17 cellular contexts compared by ENCODE assay signal in genomic region chr2:47530105-47530504, GRCh38. TPM values are rescaled to one million over a fixed set of nuclear protein-coding genes. Genes with fewer than 3 reads are reported as not detected.
DNase-seq lines count a peak whose midpoint lies in the region; ATAC-seq and TF ChIP-seq lines count a peak whose summit lies in the region.
"Had no signal": no experiment of that assay in that cellular context is flagged by ENCODE, and none has a peak within 500 bp of the region (broad histone marks: within the 10 kb centered on the region; RNA-seq: fewer than 3 reads in every experiment).

No MANE protein-coding gene starts in this region.

- DNase-seq in heart left ventricle (peak in 3 of 5 donors; percentile 16 to 53 (median 35)), Right ventricle myocardium inferior (ENCODE audit: missing footprints) (no peak), right cardiac atrium (peak in 2 of 3 donors; percentile 27 to 52), testis (peak; percentile 63)
- DNase-seq in stimulated activated naive CD4-positive, alpha-beta T cell (lab: John Stamatoyannopoulos, UW), result no peak
- DNase-seq: Calu3; CD8-positive, alpha-beta T cell; DMS79 treated with DMSO at 0.1 percent for 48 hours; GF-D8; GOT3; H9; IMR-90 had no signal

- H3K27ac ChIP-seq in heart left ventricle (no peak overlapping the region), HEK293 (ENCODE audit: extremely low read depth, low read depth, low read length) (no peak overlapping the region), right cardiac atrium (ENCODE audit: low read length) (no peak overlapping the region), testis (no peak overlapping the region)
- H3K27ac ChIP-seq: BLaER1 treated with 17β-estradiol and CSF1 and Interleukin-3, amounts not matched to agents 10 nM and 100 nM; HL-60 had no signal

- TF ChIP-seq CTCF in heart left ventricle (IDR thresholded peaks at IDR 0.05) (no peak), HEK293 (tag by site-specific recombination; IDR thresholded peaks at IDR 0.05) (no peak), testis (IDR thresholded peaks at IDR 0.05) (no peak)

- CTCF ChIA-PET in HEK293 (lab: Yijun Ruan, JAX), result no interaction called here

- WGBS in heart left ventricle, 4 donors, result 26 to 36% (median 35%) methylated on average over 7 to 8 of the region's 8 CpGs
- WGBS in right cardiac atrium, result 28% methylated on average over 8 of the region's 8 CpGs
- WGBS in testis, 2 donors, result 56 to 60% methylated on average over 8 of the region's 8 CpGs

- no peak overlapping the region for H3K4me3 ChIP-seq in heart left ventricle
- no peak overlapping the region for H3K4me3 ChIP-seq in HEK293 (ENCODE audit: low read depth, low read length)
- no peak overlapping the region for H3K4me3 ChIP-seq in right cardiac atrium (ENCODE audit: low read length)
- H3K4me3 ChIP-seq in testis, result no peak overlapping the region
- H3K4me3 ChIP-seq: BLaER1 treated with 17β-estradiol and CSF1 and Interleukin-3, amounts not matched to agents 10 nM and 100 nM had no signal

- H3K9me3 ChIP-seq in heart left ventricle (no peaks in the 10 kb centered on the region), HEK293 (ENCODE audit: control insufficient read depth, insufficient read depth, low read depth, low read length) (no peaks in the 10 kb centered on the region), right cardiac atrium (ENCODE audit: control insufficient read depth, low read length) (no peaks in the 10 kb centered on the region), testis (no peaks in the 10 kb centered on the region)
- H3K9me3 ChIP-seq: BLaER1 treated with 17β-estradiol and CSF1 and Interleukin-3, amounts not matched to agents 10 nM and 100 nM had no signal

- H3K36me3 ChIP-seq in heart left ventricle (no peaks in the 10 kb centered on the region), HEK293 (ENCODE audit: control insufficient read depth in 2 of 2, insufficient read depth in 1 of 2, low read length in 2 of 2) (no peaks in the 10 kb centered on the region), testis (ENCODE audit: low read depth, missing control alignments) (no peaks in the 10 kb centered on the region)
- H3K36me3 ChIP-seq: BLaER1 treated with 17β-estradiol and CSF1 and Interleukin-3, amounts not matched to agents 10 nM and 100 nM had no signal

- intact Hi-C loops in heart left ventricle (cut with DNase I), result no loop called here
- intact Hi-C loops in Right ventricle myocardium inferior (cut with DNase I), result no loop called here
- intact Hi-C loops in right cardiac atrium (cut with DNase I), result no loop called here
- intact Hi-C loops in testis (cut with DNase I; ENCODE audit: low total_unique reads), result no loop called here

- H3K4me1 ChIP-seq in heart left ventricle (peaks cover 0 to 17% (median 0%) of the 10 kb centered on the region in 12 donors), HEK293 (ENCODE audit: control insufficient read depth, insufficient read depth, low read length) (peaks cover 7% of the 10 kb centered on the region), right cardiac atrium (ENCODE audit: control insufficient read depth, insufficient read depth, low read length) (peaks cover 4% of the 10 kb centered on the region), testis (peaks cover 3% of the 10 kb centered on the region)

- POLR2A ChIA-PET in HEK293 (lab: Yijun Ruan, JAX), result no interaction called here

- H3K27me3 ChIP-seq in heart left ventricle (no peaks in the 10 kb centered on the region), right cardiac atrium (ENCODE audit: control insufficient read depth, insufficient read depth) (no peaks in the 10 kb centered on the region), testis (no peaks in the 10 kb centered on the region)
- H3K27me3 ChIP-seq: BLaER1 treated with 17β-estradiol and CSF1 and Interleukin-3, amounts not matched to agents 10 nM and 100 nM had no signal

- ATAC-seq in heart left ventricle (peak in 2 of 4 donors; percentile 18 to 31), Right ventricle myocardium inferior (no peak), right cardiac atrium (peak; percentile 20 to 36), HG03135 (IDR thresholded peaks at IDR 0.05; ENCODE audit: unreplicated experiment) (no peak)
- ATAC-seq: CD8-positive, alpha-beta T cell had no signal

- no peak for TF ChIP-seq POLR2A in heart left ventricle (IDR thresholded peaks at IDR 0.05)
- no peak for TF ChIP-seq POLR2A in testis (IDR thresholded peaks at IDR 0.05)

TF ChIP-seq in HEK293, 187 proteins besides CTCF, POLR2A, EP300 and RAD21:
- TF ChIP-seq ZNF114 (tag by site-specific recombination; IDR thresholded peaks at IDR 0.05) (no peak), ZNF777 (tag by site-specific recombination; IDR thresholded peaks at IDR 0.05; ENCODE audit: borderline replicate concordance) (no peak), ZNF2 (tag by site-specific recombination; IDR thresholded peaks at IDR 0.05) (no peak), ZNF26 (tag by site-specific recombination; IDR thresholded peaks at IDR 0.05) (no peak), ZFHX2 (tag by site-specific recombination; conservative IDR thresholded peaks at IDR 0.05) (peak; percentile 40; the same call in 1 of the 2 replicates), PATZ1 (tag by site-specific recombination; IDR thresholded peaks at IDR 0.05) (no peak), YY1 (tag by site-specific recombination; IDR thresholded peaks at IDR 0.05) (no peak)

RNA-seq across cellular contexts. Expression of gene KCNK12, which starts 40.7 kb away (rescaled TPM):
- total RNA-seq in heart left ventricle, result 1 to 10 TPM in 1 of 9 donors, under 1 TPM in 4, not detected in 4; 0.07 to 1.0 (median 0.16) TPM
- polyA plus RNA-seq in heart left ventricle, result under 1 TPM; 0.01 to 0.04 TPM
- total RNA-seq in Right ventricle myocardium inferior, result 0.30 TPM
- total RNA-seq in right cardiac atrium, result not detected
- polyA plus RNA-seq in right cardiac atrium, result 0.09 TPM
- total RNA-seq in testis, result 1 to 10 TPM; 1.1 to 1.4 TPM
- polyA plus RNA-seq in testis (ENCODE audit: insufficient read depth, low read depth, low replicate concordance), result 0.69 TPM
- total RNA-seq: A172, Calu3, IMR-90 had no signal

Comparison
In these comparisons a context has a peak if more than half of its experiments do, and no peak if none do; other contexts are left out.
1. ATAC-seq: peak in right cardiac atrium (2 of 2); none in Right ventricle myocardium inferior (single experiment) and HG03135 (single experiment).
2. DNase-seq: peak in heart left ventricle (3 of 5), right cardiac atrium (2 of 3) and testis (single experiment); none in Right ventricle myocardium inferior (single experiment) and stimulated activated naive CD4-positive, alpha-beta T cell (0 of 6).